16 cellular contexts compared by ENCODE assay signal in the genomic region with DNA sequence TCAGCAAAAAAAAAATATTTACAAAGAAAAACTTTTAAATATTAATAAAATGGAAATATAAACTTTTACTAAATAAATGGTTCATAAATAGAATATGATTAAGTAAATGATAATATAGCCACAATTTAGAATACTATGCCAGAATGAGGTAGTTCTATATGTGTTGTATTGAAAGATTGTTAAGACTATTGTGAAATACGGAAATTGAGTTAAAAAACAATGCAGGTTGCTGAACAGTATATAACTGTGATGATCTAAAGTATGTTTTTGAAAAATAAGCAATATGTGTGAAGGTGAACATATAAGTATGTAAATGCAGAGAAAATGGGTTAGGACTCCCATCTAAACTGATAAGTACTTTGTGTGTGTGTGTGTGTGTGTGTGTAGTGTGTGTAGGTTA. TPM values are rescaled to one million over a fixed set of nuclear protein-coding genes. Genes with fewer than 3 reads are reported as not detected.
DNase-seq lines count a peak whose midpoint lies in the region; ATAC-seq and TF ChIP-seq lines count a peak whose summit lies in the region.
"Had no signal": no experiment of that assay in that cellular context is flagged by ENCODE, and none has a peak within 500 bp of the region (broad histone marks: within the 10 kb centered on the region; RNA-seq: fewer than 3 reads in every experiment).

No MANE protein-coding gene starts in this region.

- POLR2A ChIA-PET in SK-N-SH (lab: Yijun Ruan, JAX), result no interaction called here

- in situ Hi-C loops in astrocyte of the spinal cord (cut with HindIII; ENCODE audit: low sequenced_read_pairs), result no loop called here

- H3K4me3 ChIP-seq in SK-N-SH (ENCODE audit: low read depth in 2 of 2, low read length in 1 of 2) (peak overlapping the region in 1 of 2 experiments; percentile 99; a peak in 2 of 4 replicates), astrocyte of the spinal cord (ENCODE audit: low read depth, low read length) (peak overlapping the region; percentile 92), iPS-18c (ENCODE audit: insufficient read depth, low read depth, low read length) (peak overlapping the region; percentile 84; the same call in 1 of the 2 replicates), smooth muscle cell (peak overlapping the region; percentile 84), body of pancreas (no peak overlapping the region)

- no peak for TF ChIP-seq POLR2A in body of pancreas (IDR thresholded peaks at IDR 0.05)

- CTCF ChIA-PET in SK-N-SH (lab: Yijun Ruan, JAX), result no interaction called here

- no peaks in the 10 kb centered on the region for H4K20me1 ChIP-seq in SK-N-SH (ENCODE audit: insufficient read depth)
- H4K20me1 ChIP-seq in smooth muscle cell (ENCODE audit: low read depth), result no peaks in the 10 kb centered on the region

- TF ChIP-seq CTCF in SK-N-SH (IDR thresholded peaks at IDR 0.05) (no peak), astrocyte of the spinal cord (IDR thresholded peaks at IDR 0.05; ENCODE audit: low read depth, low read length) (no peak), smooth muscle cell (IDR thresholded peaks at IDR 0.05; ENCODE audit: borderline replicate concordance, insufficient read depth, poor library complexity, severe bottlenecking) (no peak), body of pancreas (IDR thresholded peaks at IDR 0.05) (no peak)

- 100% methylated on average over 1 of the region's 1 CpG for WGBS in SK-N-SH (ENCODE audit: low lambda C conversion rate)
- WGBS in smooth muscle cell (ENCODE audit: low lambda C conversion rate), result 100% methylated on average over 1 of the region's 1 CpG
- 78 to 90% methylated on average over 1 of the region's 1 CpG for WGBS in body of pancreas, 2 donors

- H3K9me3 ChIP-seq in SK-N-SH (no peaks in the 10 kb centered on the region; the same call in 1 of the 2 replicates), iPS-18c (ENCODE audit: control insufficient read depth, insufficient read depth, low read length) (no peaks in the 10 kb centered on the region), smooth muscle cell (replicated peaks; ENCODE audit: low read depth) (no peaks in the 10 kb centered on the region), body of pancreas (no peaks in the 10 kb centered on the region)
- H3K9me3 ChIP-seq: thyroid gland had no signal

- H3K4me2 ChIP-seq in SK-N-SH (peak overlapping the region; percentile 84; the same call in 1 of the 2 replicates), smooth muscle cell (peak overlapping the region; percentile 91)

- H3K27me3 ChIP-seq in SK-N-SH (ENCODE audit: insufficient read depth), result no peaks in the 10 kb centered on the region
- H3K27me3 ChIP-seq in smooth muscle cell (ENCODE audit: low read depth), result no peaks in the 10 kb centered on the region
- H3K27me3 ChIP-seq in body of pancreas, result no peaks in the 10 kb centered on the region
- H3K27me3 ChIP-seq: thyroid gland had no signal

- no peak for DNase-seq in SK-N-SH
- no peak for DNase-seq in astrocyte of the spinal cord (ENCODE audit: low read depth, low spot score)
- DNase-seq in smooth muscle cell (lab: John Stamatoyannopoulos, UW; ENCODE audit: unreplicated experiment), result no peak
- DNase-seq in body of pancreas, result no peak
- DNase-seq in activated CD4-positive, alpha-beta T cell treated with anti-CD3 and anti-CD28 coated beads, Interleukin-2, amount 50 U/mL, for 48 hours, result no peak
- DNase-seq: activated CD8-positive, alpha-beta T cell treated with anti-CD3 and anti-CD28 coated beads for 36 hours; activated gamma-delta T cell treated with Interleukin-2 at 50 U/mL for 16 hours; MV-4-11; naive B cell; NCI-H2227 treated with DMSO at 0.1 percent for 48 hours; T-helper 17 cell; thyroid gland had no signal

- H3K4me1 ChIP-seq in SK-N-SH (ENCODE audit: control insufficient read depth in 1 of 2, insufficient read depth in 2 of 2, low read depth in 1 of 2, low read length in 1 of 2), result no peaks in the 10 kb centered on the region; a peak in 2 of 4 replicates
- H3K4me1 ChIP-seq in smooth muscle cell (ENCODE audit: low read depth), result peaks cover 16% of the 10 kb centered on the region
- H3K4me1 ChIP-seq in body of pancreas, result peaks cover 6% of the 10 kb centered on the region

- no peak for TF ChIP-seq EP300 in SK-N-SH (IDR thresholded peaks at IDR 0.05; ENCODE audit: borderline replicate concordance in 1 of 2, low read depth in 1 of 2, low read length in 1 of 2)

- H3K9me2 ChIP-seq in SK-N-SH, result no peaks in the 10 kb centered on the region

- no peak overlapping the region for H3K27ac ChIP-seq in SK-N-SH (ENCODE audit: low read depth in 2 of 2, low read length in 1 of 2)
- H3K27ac ChIP-seq in smooth muscle cell (ENCODE audit: low read depth), result no peak overlapping the region
- H3K27ac ChIP-seq in body of pancreas, result no peak overlapping the region
- H3K27ac ChIP-seq: 22Rv1 had no signal

- H3K79me2 ChIP-seq in SK-N-SH (ENCODE audit: insufficient read depth), result peaks cover 56% of the 10 kb centered on the region
- peaks cover 17% of the 10 kb centered on the region for H3K79me2 ChIP-seq in smooth muscle cell (ENCODE audit: low read depth)

- no peak for ATAC-seq in SK-N-SH treated with all-trans-retinoic acid at 6 μM for 48 hours
- no peak for ATAC-seq in body of pancreas
- no peak for ATAC-seq in HG02938 (IDR thresholded peaks at IDR 0.05; ENCODE audit: unreplicated experiment)
- ATAC-seq: T-helper 17 cell had no signal

- H3K36me3 ChIP-seq in SK-N-SH (replicated peaks in 1 of 2; ENCODE audit: control insufficient read depth in 1 of 2, insufficient read depth in 2 of 2, low read length in 1 of 2), result peaks cover 51 to 60% of the 10 kb centered on the region in 2 experiments
- H3K36me3 ChIP-seq in smooth muscle cell (ENCODE audit: low read depth), result peaks cover 25% of the 10 kb centered on the region
- H3K36me3 ChIP-seq in body of pancreas (replicated peaks in 1 of 2; ENCODE audit: insufficient read depth in 1 of 2, low read depth in 2 of 2), result peaks cover 0 to 7% of the 10 kb centered on the region in 2 donors

- peaks cover 12% of the 10 kb centered on the region for H3F3A ChIP-seq in SK-N-SH (replicated peaks; ENCODE audit: insufficient read depth)
- H3F3A ChIP-seq in smooth muscle cell (ENCODE audit: low read depth), result no peaks in the 10 kb centered on the region

- intact Hi-C loops in body of pancreas (cut with DNase I), result no loop called here

- H3K9ac ChIP-seq in SK-N-SH (no peak overlapping the region), smooth muscle cell (ENCODE audit: low read depth) (peak overlapping the region; percentile 92)

- H2AFZ ChIP-seq in SK-N-SH (ENCODE audit: low read depth) (no peak overlapping the region), smooth muscle cell (ENCODE audit: low read depth) (no peak overlapping the region)

- TF ChIP-seq RAD21 in SK-N-SH (IDR thresholded peaks at IDR 0.05; ENCODE audit: low read length), result no peak

TF ChIP-seq in SK-N-SH, 30 proteins besides CTCF, POLR2A, EP300 and RAD21:
- no peak for TF ChIP-seq RXRA (IDR thresholded peaks at IDR 0.05; ENCODE audit: borderline replicate concordance, low read depth)
- no peak for TF ChIP-seq YY1 (IDR thresholded peaks at IDR 0.05; ENCODE audit: low read depth)
- TF ChIP-seq TAF1 (IDR thresholded peaks at IDR 0.05; ENCODE audit: borderline replicate concordance, low read depth, low read length), result no peak
- TF ChIP-seq NFIC (IDR thresholded peaks at IDR 0.05; ENCODE audit: borderline replicate concordance), result no peak
- TF ChIP-seq SIN3A (IDR thresholded peaks at IDR 0.05; ENCODE audit: borderline replicate concordance, low read depth, low read length), result no peak
- TF ChIP-seq GABPA (IDR thresholded peaks at IDR 0.05; ENCODE audit: low read depth), result no peak
- TF ChIP-seq FOXJ3 (CRISPR knock-in tag; IDR thresholded peaks at IDR 0.05), result no peak

TF ChIP-seq in SK-N-SH treated with all-trans-retinoic acid at 6 μM for 48 hours, 23 proteins besides CTCF, POLR2A, EP300 and RAD21 (continues in another document):
- TF ChIP-seq POU6F1 (CRISPR knock-in tag; IDR thresholded peaks at IDR 0.05; ENCODE audit: borderline replicate concordance, low read depth) (no peak), ZC3H10 (CRISPR knock-in tag; IDR thresholded peaks at IDR 0.05) (no peak), ZFP3 (CRISPR knock-in tag; IDR thresholded peaks at IDR 0.05) (no peak), ZFP30 (CRISPR knock-in tag; IDR thresholded peaks at IDR 0.05) (no peak)

RNA-seq across cellular contexts. Expression of gene ZNF35, which starts 1.2 kb away (rescaled TPM):
- polyA plus RNA-seq in SK-N-SH (2012; rRNA removed), result 2.4 and 4.5 TPM in 2 replicates
- polyA plus RNA-seq in SK-N-SH (2012; cell fraction: cytosol; rRNA removed), result 3.4 and 4.3 TPM in 2 replicates
- polyA plus RNA-seq in SK-N-SH (2012; cell fraction: nucleus; rRNA removed), result 5.0 and 5.1 TPM in 2 replicates
- 17.7 and 30.8 TPM in 2 replicates for total RNA-seq in smooth muscle cell
- 5.1 and 6.7 TPM in 2 replicates for polyA plus RNA-seq in smooth muscle cell
- total RNA-seq in body of pancreas, result 1 to 10 TPM; 3.1 to 7.9 TPM

RNA-seq across cellular contexts. Expression of gene ZNF197, which starts 24.9 kb away (rescaled TPM):
- polyA plus RNA-seq in SK-N-SH (2012; rRNA removed) (4.3 and 5.2 TPM in 2 replicates), smooth muscle cell (6.6 and 10.1 TPM in 2 replicates)
- 5.8 TPM in 2 replicates for polyA plus RNA-seq in SK-N-SH (2012; cell fraction: cytosol; rRNA removed)
- 3.4 and 5.5 TPM in 2 replicates for polyA plus RNA-seq in SK-N-SH (2012; cell fraction: nucleus; rRNA removed)
- total RNA-seq in smooth muscle cell (23.0 and 25.2 TPM in 2 replicates), body of pancreas (10 to 100 TPM; 10.9 to 17.1 TPM)

Comparison
In these comparisons a context has a peak if more than half of its experiments do, and no peak if none do; other contexts are left out.
1. H3K4me3 ChIP-seq: peak in astrocyte of the spinal cord (single experiment), iPS-18c (single experiment) and smooth muscle cell (single experiment); none in body of pancreas (0 of 2).